13 cellular contexts compared by ENCODE assay signal in genomic region chr3:190131329-190131728, GRCh38. TPM values are rescaled to one million over a fixed set of nuclear protein-coding genes. Genes with fewer than 3 reads are reported as not detected.
A peak's percentile ranks its signal among the peaks of the same experiment; 100 is the strongest.
DNase-seq lines count a peak whose midpoint lies in the region; ATAC-seq and TF ChIP-seq lines count a peak whose summit lies in the region.
"Had no signal": no experiment of that assay in that cellular context is flagged by ENCODE, and none has a peak within 500 bp of the region (broad histone marks: within the 10 kb centered on the region; RNA-seq: fewer than 3 reads in every experiment).

No MANE protein-coding gene starts in this region.

- H3K36me3 ChIP-seq in brain microvascular endothelial cell (replicated peaks), result no peaks in the 10 kb centered on the region

- H3K27me3 ChIP-seq in brain microvascular endothelial cell (replicated peaks), result no peaks in the 10 kb centered on the region

- in situ Hi-C loops in brain microvascular endothelial cell (cut with HindIII; ENCODE audit: low pct_ligation_motif_present, low sequenced_read_pairs) (no loop called here), GM13976 (cut with MboI; ENCODE audit: low sequenced_read_pairs, unreplicated experiment) (no loop called here)

- TF ChIP-seq CTCF in brain microvascular endothelial cell (IDR thresholded peaks at IDR 0.05; ENCODE audit: low read depth, low read length, missing control alignments) (no peak), GM13976 (IDR thresholded peaks at IDR 0.05; ENCODE audit: borderline replicate concordance, control extremely low read depth, extremely low read depth, insufficient read depth, missing control alignments) (no peak)

- peak overlapping the region; percentile 46 for H3K27ac ChIP-seq in brain microvascular endothelial cell
- H3K27ac ChIP-seq: C4-2B had no signal

- ATAC-seq in GM21447 (IDR thresholded peaks at IDR 0.05; ENCODE audit: unreplicated experiment) (no peak), GM21528 (IDR thresholded peaks at IDR 0.05; ENCODE audit: low FRiP score, unreplicated experiment) (no peak)

- H3K4me3 ChIP-seq in brain microvascular endothelial cell (ENCODE audit: low read depth, low read length), result no peak overlapping the region

- DNase-seq in DMS53 treated with DMSO at 0.1 percent for 48 hours (lab: John Stamatoyannopoulos, UW; ENCODE audit: unreplicated experiment), result peak; percentile 34
- peak; percentile 63 for DNase-seq in LHCN-M2 (ENCODE audit: low read depth)
- DNase-seq in brain microvascular endothelial cell, result peak; percentile 91
- DNase-seq in kidney glomerular epithelial cell (lab: John Stamatoyannopoulos, UW), result peak; percentile 15
- DNase-seq in stimulated activated CD4-positive, alpha-beta T cell treated with anti-CD3 and anti-CD28 coated beads, Interleukin-12 subunit alpha, Interleukin-12 subunit beta, amount 100 ng/mL, for 4 hours, result no peak
- DNase-seq in GM13976 (ENCODE audit: low spot score), result no peak
- DNase-seq: activated CD4-positive, alpha-beta T cell treated with anti-CD3 and anti-CD28 coated beads, Interleukin-2, amount 50 U/mL, for 1 hour; NCI-H146; NK-92 treated with Interleukin-12 subunit alpha and Interleukin-12 subunit beta, amount 100 ng/mL, for 24 hours had no signal

RNA-seq across cellular contexts. Expression of gene P3H2, which starts 10.6 kb away (rescaled TPM):
- 7.8 and 7.9 TPM in 2 replicates for total RNA-seq in LHCN-M2 (2014; rRNA removed)
- polyA plus RNA-seq in LHCN-M2 (2012), result 7.9 TPM
- total RNA-seq: activated T-helper 2 cell treated with anti-CD3 and anti-CD28 coated beads, Interferon-gamma antibody, Interleukin-2, Interleukin-4, amounts not matched to agents 10 μg/mL and 5 μg/mL and 100 μg/mL, durations not matched to agents 14 hours and 24 hours and 36 hours had no signal

Comparison
In these comparisons a context has a peak if more than half of its experiments do, and no peak if none do; other contexts are left out.
1. DNase-seq: peak in DMS53 treated with DMSO at 0.1 percent for 48 hours (single experiment), LHCN-M2 (single experiment), brain microvascular endothelial cell (single experiment) and kidney glomerular epithelial cell (single experiment); none in stimulated activated CD4-positive, alpha-beta T cell treated with anti-CD3 and anti-CD28 coated beads, Interleukin-12 subunit alpha, Interleukin-12 subunit beta, amount 100 ng/mL, for 4 hours (single experiment) and GM13976 (single experiment).